ENCODE assay signal across 1 cellular context in the genomic region with DNA sequence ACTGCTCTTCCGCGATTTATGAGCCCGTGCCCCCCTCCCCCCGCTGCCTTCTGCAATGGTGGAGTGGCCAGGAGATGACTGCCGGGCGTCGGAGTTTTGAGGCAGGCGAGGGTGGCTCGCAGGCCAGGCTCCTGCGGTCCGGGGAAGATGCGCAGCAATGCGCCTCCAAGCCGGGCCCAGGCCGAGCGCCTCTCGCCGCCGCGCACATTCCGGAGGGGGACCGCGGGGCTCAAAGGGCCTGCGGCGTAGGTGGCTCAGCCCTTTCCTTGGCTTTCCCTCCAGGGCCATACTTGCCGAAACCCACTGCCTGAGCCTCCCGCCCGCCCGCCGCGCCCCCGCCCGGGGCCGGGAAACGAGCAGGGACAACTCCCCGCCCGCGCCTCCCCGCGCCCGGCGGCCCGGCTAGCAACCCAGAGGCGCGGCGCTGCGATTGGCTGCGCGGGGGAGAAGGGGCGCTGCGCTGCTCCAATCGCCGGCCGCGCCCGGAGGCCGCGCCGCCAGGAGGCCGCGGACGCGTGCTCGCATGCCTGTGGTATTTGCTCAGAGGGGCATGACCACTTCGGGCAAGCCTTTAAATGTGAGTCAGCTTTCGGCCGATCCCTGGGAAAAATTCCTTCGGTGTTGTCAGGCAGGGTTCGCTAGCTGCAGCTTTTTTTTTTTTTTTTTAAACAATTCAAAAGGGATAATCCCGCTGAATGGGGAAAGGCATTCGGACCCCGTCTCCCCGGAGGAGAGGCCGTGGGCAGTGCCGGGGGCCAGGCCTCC.
TF ChIP-seq lines count a peak whose summit lies in the region.

No MANE protein-coding gene starts in this region.

TF ChIP-seq in IMR-90, 13 proteins besides CTCF, POLR2A, EP300 and RAD21 (continued from another document):
- TF ChIP-seq MAZ (IDR thresholded peaks at IDR 0.05; ENCODE audit: borderline replicate concordance, low read depth, low read length): peak; percentile 80
- TF ChIP-seq SMC3 (IDR thresholded peaks at IDR 0.05; ENCODE audit: low read depth, low read length): no peak
- no peak for TF ChIP-seq ELK1 (IDR thresholded peaks at IDR 0.05; ENCODE audit: borderline replicate concordance, low read depth, low read length)
- TF ChIP-seq RFX5 (IDR thresholded peaks at IDR 0.05; ENCODE audit: low read depth, low read length): peak; percentile 94
- TF ChIP-seq CHD1 (IDR thresholded peaks at IDR 0.05; ENCODE audit: low read depth, low read length): no peak
- peak; percentile 7; the same call in 1 of the 2 replicates for TF ChIP-seq CEBPB (IDR thresholded peaks at IDR 0.05; ENCODE audit: low read depth, low read length)
